Comparison of ENCODE assay signal across 4 cellular contexts in the genomic region with DNA sequence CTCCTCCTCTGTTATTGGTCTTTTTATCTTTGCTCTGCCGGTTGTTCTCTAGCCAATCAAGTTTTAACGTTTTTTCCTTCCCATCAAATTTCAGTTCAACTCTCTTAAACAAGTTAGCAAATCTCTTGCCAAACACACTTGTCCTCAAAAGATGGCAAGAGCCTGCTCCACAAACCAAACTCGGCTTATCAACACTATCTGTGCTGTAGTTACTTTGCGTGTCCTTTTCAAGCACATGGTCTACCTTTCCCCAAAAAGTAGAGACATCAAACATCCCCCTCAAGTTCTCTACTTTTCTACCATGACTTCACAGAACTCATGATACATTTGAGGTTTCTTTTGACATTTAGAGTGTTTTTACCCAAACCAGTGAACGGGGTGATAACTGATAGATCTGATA.
TF ChIP-seq lines count a peak whose summit lies in the region.

No MANE protein-coding gene starts in this region.

TF ChIP-seq in SK-N-SH, 30 proteins besides CTCF, POLR2A, EP300 and RAD21:
- TF ChIP-seq GABPA (IDR thresholded peaks at IDR 0.05; ENCODE audit: low read depth) (no peak), TEAD4 (IDR thresholded peaks at IDR 0.05; ENCODE audit: borderline replicate concordance, insufficient read depth) (no peak), JUND (IDR thresholded peaks at IDR 0.05) (no peak), TAF1 (IDR thresholded peaks at IDR 0.05; ENCODE audit: borderline replicate concordance, low read depth, low read length) (no peak), RFX5 (IDR thresholded peaks at IDR 0.05; ENCODE audit: low read length) (no peak), CHD2 (IDR thresholded peaks at IDR 0.05; ENCODE audit: low read length, partially characterized antibody) (no peak), SMC3 (IDR thresholded peaks at IDR 0.05; ENCODE audit: low read depth, low read length) (no peak), MXI1 (IDR thresholded peaks at IDR 0.05; ENCODE audit: low read depth, low read length) (no peak)
- TF ChIP-seq, protein P1, sequence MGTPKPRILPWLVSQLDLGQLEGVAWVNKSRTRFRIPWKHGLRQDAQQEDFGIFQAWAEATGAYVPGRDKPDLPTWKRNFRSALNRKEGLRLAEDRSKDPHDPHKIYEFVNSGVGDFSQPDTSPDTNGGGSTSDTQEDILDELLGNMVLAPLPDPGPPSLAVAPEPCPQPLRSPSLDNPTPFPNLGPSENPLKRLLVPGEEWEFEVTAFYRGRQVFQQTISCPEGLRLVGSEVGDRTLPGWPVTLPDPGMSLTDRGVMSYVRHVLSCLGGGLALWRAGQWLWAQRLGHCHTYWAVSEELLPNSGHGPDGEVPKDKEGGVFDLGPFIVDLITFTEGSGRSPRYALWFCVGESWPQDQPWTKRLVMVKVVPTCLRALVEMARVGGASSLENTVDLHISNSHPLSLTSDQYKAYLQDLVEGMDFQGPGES (IDR thresholded peaks at IDR 0.05; ENCODE audit: low read depth, low read length) = no peak

TF ChIP-seq in SK-N-SH treated with all-trans-retinoic acid at 6 μM for 48 hours, 23 proteins besides CTCF, POLR2A, EP300 and RAD21:
- TF ChIP-seq CSDC2 (CRISPR knock-in tag; IDR thresholded peaks at IDR 0.05) (no peak), ESRRG (CRISPR knock-in tag; IDR thresholded peaks at IDR 0.05) (no peak), GLIS3 (CRISPR knock-in tag; IDR thresholded peaks at IDR 0.05) (no peak), ZNF70 (CRISPR knock-in tag; IDR thresholded peaks at IDR 0.05) (no peak), ZFP30 (CRISPR knock-in tag; IDR thresholded peaks at IDR 0.05) (no peak), SNAI2 (CRISPR knock-in tag; IDR thresholded peaks at IDR 0.05) (no peak), TOX (CRISPR knock-in tag; IDR thresholded peaks at IDR 0.05; ENCODE audit: borderline replicate concordance) (no peak), ZFP3 (CRISPR knock-in tag; IDR thresholded peaks at IDR 0.05) (no peak), ISL1 (CRISPR knock-in tag; IDR thresholded peaks at IDR 0.05) (no peak)
- TF ChIP-seq, protein P2, sequence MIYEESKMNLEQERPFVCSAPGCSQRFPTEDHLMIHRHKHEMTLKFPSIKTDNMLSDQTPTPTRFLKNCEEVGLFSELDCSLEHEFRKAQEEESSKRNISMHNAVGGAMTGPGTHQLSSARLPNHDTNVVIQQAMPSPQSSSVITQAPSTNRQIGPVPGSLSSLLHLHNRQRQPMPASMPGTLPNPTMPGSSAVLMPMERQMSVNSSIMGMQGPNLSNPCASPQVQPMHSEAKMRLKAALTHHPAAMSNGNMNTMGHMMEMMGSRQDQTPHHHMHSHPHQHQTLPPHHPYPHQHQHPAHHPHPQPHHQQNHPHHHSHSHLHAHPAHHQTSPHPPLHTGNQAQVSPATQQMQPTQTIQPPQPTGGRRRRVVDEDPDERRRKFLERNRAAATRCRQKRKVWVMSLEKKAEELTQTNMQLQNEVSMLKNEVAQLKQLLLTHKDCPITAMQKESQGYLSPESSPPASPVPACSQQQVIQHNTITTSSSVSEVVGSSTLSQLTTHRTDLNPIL (CRISPR knock-in tag; IDR thresholded peaks at IDR 0.05; ENCODE audit: low read depth) = no peak

TF ChIP-seq in HCT116, 20 proteins besides CTCF, POLR2A, EP300 and RAD21:
- no peak for TF ChIP-seq TCF7L2 (IDR thresholded peaks at IDR 0.05; ENCODE audit: borderline replicate concordance, extremely low read depth, insufficient read depth, insufficient read length)
- no peak for TF ChIP-seq EGR1 (IDR thresholded peaks at IDR 0.05; ENCODE audit: low read depth)
- TF ChIP-seq, protein P3, sequence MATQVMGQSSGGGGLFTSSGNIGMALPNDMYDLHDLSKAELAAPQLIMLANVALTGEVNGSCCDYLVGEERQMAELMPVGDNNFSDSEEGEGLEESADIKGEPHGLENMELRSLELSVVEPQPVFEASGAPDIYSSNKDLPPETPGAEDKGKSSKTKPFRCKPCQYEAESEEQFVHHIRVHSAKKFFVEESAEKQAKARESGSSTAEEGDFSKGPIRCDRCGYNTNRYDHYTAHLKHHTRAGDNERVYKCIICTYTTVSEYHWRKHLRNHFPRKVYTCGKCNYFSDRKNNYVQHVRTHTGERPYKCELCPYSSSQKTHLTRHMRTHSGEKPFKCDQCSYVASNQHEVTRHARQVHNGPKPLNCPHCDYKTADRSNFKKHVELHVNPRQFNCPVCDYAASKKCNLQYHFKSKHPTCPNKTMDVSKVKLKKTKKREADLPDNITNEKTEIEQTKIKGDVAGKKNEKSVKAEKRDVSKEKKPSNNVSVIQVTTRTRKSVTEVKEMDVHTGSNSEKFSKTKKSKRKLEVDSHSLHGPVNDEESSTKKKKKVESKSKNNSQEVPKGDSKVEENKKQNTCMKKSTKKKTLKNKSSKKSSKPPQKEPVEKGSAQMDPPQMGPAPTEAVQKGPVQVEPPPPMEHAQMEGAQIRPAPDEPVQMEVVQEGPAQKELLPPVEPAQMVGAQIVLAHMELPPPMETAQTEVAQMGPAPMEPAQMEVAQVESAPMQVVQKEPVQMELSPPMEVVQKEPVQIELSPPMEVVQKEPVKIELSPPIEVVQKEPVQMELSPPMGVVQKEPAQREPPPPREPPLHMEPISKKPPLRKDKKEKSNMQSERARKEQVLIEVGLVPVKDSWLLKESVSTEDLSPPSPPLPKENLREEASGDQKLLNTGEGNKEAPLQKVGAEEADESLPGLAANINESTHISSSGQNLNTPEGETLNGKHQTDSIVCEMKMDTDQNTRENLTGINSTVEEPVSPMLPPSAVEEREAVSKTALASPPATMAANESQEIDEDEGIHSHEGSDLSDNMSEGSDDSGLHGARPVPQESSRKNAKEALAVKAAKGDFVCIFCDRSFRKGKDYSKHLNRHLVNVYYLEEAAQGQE (IDR thresholded peaks at IDR 0.05; ENCODE audit: low read depth) = no peak
- TF ChIP-seq ZNF274 (IDR thresholded peaks at IDR 0.05; ENCODE audit: low read depth, low read length) = no peak
- no peak for TF ChIP-seq JUND (IDR thresholded peaks at IDR 0.05)
- no peak for TF ChIP-seq ZFX (IDR thresholded peaks at IDR 0.05)
- TF ChIP-seq ELF1 (IDR thresholded peaks at IDR 0.05; ENCODE audit: borderline replicate concordance, low read depth) = no peak
- no peak for TF ChIP-seq CEBPB (IDR thresholded peaks at IDR 0.05; ENCODE audit: low read depth)
- no peak for TF ChIP-seq POLR2AphosphoS5 (IDR thresholded peaks at IDR 0.05; ENCODE audit: low read depth, low read length)
- TF ChIP-seq FOSL1 (IDR thresholded peaks at IDR 0.05; ENCODE audit: low read depth) = no peak
- TF ChIP-seq, protein P4, sequence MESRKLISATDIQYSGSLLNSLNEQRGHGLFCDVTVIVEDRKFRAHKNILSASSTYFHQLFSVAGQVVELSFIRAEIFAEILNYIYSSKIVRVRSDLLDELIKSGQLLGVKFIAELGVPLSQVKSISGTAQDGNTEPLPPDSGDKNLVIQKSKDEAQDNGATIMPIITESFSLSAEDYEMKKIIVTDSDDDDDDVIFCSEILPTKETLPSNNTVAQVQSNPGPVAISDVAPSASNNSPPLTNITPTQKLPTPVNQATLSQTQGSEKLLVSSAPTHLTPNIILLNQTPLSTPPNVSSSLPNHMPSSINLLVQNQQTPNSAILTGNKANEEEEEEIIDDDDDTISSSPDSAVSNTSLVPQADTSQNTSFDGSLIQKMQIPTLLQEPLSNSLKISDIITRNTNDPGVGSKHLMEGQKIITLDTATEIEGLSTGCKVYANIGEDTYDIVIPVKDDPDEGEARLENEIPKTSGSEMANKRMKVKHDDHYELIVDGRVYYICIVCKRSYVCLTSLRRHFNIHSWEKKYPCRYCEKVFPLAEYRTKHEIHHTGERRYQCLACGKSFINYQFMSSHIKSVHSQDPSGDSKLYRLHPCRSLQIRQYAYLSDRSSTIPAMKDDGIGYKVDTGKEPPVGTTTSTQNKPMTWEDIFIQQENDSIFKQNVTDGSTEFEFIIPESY (IDR thresholded peaks at IDR 0.05; ENCODE audit: extremely low read depth, insufficient replicate concordance, low read length) = no peak
- no peak for TF ChIP-seq CBX3 (IDR thresholded peaks at IDR 0.05; ENCODE audit: low read depth)
- TF ChIP-seq YY1 (IDR thresholded peaks at IDR 0.05; ENCODE audit: extremely low read depth, insufficient replicate concordance, low read depth, low read length) = no peak
- TF ChIP-seq EZH2phosphoT487 (IDR thresholded peaks at IDR 0.05; ENCODE audit: borderline replicate concordance) = no peak
- TF ChIP-seq, protein P5, sequence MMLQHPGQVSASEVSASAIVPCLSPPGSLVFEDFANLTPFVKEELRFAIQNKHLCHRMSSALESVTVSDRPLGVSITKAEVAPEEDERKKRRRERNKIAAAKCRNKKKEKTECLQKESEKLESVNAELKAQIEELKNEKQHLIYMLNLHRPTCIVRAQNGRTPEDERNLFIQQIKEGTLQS (IDR thresholded peaks at IDR 0.05) = no peak
- TF ChIP-seq EZH2 (IDR thresholded peaks at IDR 0.05) = no peak
- TF ChIP-seq MAX (IDR thresholded peaks at IDR 0.05) = no peak
- TF ChIP-seq SIN3A (IDR thresholded peaks at IDR 0.05; ENCODE audit: low read depth) = no peak

TF ChIP-seq in K562, 482 proteins besides CTCF, POLR2A, EP300 and RAD21 (continues in another document):
- TF ChIP-seq, protein P6, sequence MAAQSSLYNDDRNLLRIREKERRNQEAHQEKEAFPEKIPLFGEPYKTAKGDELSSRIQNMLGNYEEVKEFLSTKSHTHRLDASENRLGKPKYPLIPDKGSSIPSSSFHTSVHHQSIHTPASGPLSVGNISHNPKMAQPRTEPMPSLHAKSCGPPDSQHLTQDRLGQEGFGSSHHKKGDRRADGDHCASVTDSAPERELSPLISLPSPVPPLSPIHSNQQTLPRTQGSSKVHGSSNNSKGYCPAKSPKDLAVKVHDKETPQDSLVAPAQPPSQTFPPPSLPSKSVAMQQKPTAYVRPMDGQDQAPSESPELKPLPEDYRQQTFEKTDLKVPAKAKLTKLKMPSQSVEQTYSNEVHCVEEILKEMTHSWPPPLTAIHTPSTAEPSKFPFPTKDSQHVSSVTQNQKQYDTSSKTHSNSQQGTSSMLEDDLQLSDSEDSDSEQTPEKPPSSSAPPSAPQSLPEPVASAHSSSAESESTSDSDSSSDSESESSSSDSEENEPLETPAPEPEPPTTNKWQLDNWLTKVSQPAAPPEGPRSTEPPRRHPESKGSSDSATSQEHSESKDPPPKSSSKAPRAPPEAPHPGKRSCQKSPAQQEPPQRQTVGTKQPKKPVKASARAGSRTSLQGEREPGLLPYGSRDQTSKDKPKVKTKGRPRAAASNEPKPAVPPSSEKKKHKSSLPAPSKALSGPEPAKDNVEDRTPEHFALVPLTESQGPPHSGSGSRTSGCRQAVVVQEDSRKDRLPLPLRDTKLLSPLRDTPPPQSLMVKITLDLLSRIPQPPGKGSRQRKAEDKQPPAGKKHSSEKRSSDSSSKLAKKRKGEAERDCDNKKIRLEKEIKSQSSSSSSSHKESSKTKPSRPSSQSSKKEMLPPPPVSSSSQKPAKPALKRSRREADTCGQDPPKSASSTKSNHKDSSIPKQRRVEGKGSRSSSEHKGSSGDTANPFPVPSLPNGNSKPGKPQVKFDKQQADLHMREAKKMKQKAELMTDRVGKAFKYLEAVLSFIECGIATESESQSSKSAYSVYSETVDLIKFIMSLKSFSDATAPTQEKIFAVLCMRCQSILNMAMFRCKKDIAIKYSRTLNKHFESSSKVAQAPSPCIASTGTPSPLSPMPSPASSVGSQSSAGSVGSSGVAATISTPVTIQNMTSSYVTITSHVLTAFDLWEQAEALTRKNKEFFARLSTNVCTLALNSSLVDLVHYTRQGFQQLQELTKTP (IDR thresholded peaks at IDR 0.05; ENCODE audit: low read depth in 1 of 2, partially characterized antibody in 2 of 2) = no peak
- no peak for TF ChIP-seq SMAD1 (IDR thresholded peaks at IDR 0.05; ENCODE audit: low read depth, low read length, partially characterized antibody)
- TF ChIP-seq NCOR1 (IDR thresholded peaks at IDR 0.05) = no peak
- TF ChIP-seq GATA2 (CRISPR knock-in tag; IDR thresholded peaks at IDR 0.05) = 0 out of 2 replicates have a peak, but pooled peaks have one; percentile 30
- TF ChIP-seq, protein P7, sequence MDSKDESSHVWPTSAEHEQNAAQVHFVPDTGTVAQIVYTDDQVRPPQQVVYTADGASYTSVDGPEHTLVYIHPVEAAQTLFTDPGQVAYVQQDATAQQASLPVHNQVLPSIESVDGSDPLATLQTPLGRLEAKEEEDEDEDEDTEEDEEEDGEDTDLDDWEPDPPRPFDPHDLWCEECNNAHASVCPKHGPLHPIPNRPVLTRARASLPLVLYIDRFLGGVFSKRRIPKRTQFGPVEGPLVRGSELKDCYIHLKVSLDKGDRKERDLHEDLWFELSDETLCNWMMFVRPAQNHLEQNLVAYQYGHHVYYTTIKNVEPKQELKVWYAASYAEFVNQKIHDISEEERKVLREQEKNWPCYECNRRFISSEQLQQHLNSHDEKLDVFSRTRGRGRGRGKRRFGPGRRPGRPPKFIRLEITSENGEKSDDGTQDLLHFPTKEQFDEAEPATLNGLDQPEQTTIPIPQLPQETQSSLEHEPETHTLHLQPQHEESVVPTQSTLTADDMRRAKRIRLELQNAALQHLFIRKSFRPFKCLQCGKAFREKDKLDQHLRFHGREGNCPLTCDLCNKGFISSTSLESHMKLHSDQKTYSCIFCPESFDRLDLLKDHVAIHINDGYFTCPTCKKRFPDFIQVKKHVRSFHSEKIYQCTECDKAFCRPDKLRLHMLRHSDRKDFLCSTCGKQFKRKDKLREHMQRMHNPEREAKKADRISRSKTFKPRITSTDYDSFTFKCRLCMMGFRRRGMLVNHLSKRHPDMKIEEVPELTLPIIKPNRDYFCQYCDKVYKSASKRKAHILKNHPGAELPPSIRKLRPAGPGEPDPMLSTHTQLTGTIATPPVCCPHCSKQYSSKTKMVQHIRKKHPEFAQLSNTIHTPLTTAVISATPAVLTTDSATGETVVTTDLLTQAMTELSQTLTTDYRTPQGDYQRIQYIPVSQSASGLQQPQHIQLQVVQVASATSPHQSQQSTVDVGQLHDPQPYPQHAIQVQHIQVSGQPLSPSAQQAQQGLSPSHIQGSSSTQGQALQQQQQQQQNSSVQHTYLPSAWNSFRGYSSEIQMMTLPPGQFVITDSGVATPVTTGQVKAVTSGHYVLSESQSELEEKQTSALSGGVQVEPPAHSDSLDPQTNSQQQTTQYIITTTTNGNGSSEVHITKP (IDR thresholded peaks at IDR 0.05; ENCODE audit: partially characterized antibody) = no peak
- no peak for TF ChIP-seq ZNF699 (CRISPR knock-in tag; IDR thresholded peaks at IDR 0.05; ENCODE audit: insufficient replicate concordance)
- no peak for TF ChIP-seq U2AF2 (optimal IDR thresholded peaks at IDR 0.05; ENCODE audit: low read depth, low read length)
- no peak for TF ChIP-seq THRAP3 (IDR thresholded peaks at IDR 0.05; ENCODE audit: borderline replicate concordance)
- TF ChIP-seq BCLAF1 (IDR thresholded peaks at IDR 0.05; ENCODE audit: borderline replicate concordance in 1 of 2, control insufficient read depth in 1 of 2, low read depth in 2 of 2, low read length in 1 of 2) = no peak
- TF ChIP-seq SREBF2 (CRISPR knock-in tag; IDR thresholded peaks at IDR 0.05) = no peak
- TF ChIP-seq BRCA1 (IDR thresholded peaks at IDR 0.05) = no peak
- no peak for TF ChIP-seq BRCA1 (CRISPR knock-in tag; IDR thresholded peaks at IDR 0.05)
- no peak for TF ChIP-seq TCF7L2 (IDR thresholded peaks at IDR 0.05; ENCODE audit: low read depth, low read length)
